ENCODE assay signal across 13 cellular contexts in genomic region chr12:10672231-10672868, GRCh38. TPM values are rescaled to one million over a fixed set of nuclear protein-coding genes. Genes with fewer than 3 reads are reported as not detected.
A peak's percentile ranks its signal among the peaks of the same experiment; 100 is the strongest.
DNase-seq lines count a peak whose midpoint lies in the region; ATAC-seq and TF ChIP-seq lines count a peak whose summit lies in the region.
"Had no signal": no experiment of that assay in that cellular context is flagged by ENCODE, and none has a peak within 500 bp of the region (broad histone marks: within the 10 kb centered on the region; RNA-seq: fewer than 3 reads in every experiment).

No MANE protein-coding gene starts in this region.

- H3K27ac Mint-ChIP-seq in HFFc6 = no peak overlapping the region
- H3K27ac Mint-ChIP-seq in activated CD4-positive, alpha-beta memory T cell treated with anti-CD3 and anti-CD28 coated beads, Interleukin-2, amount 10 ng/mL, durations not matched to agents 7 days and 5 days = peak overlapping the region; percentile 28

- CTCF ChIA-PET in activated CD4-positive, alpha-beta memory T cell treated with anti-CD3 and anti-CD28 coated beads, Interleukin-2, amount 10 ng/mL, durations not matched to agents 7 days and 5 days (lab: Charles Lee) = no interaction called here

- H3K36me3 Mint-ChIP-seq in HFFc6 (ENCODE audit: low read depth) = no peaks in the 10 kb centered on the region; the same call in 1 of the 2 replicates
- H3K36me3 Mint-ChIP-seq in activated CD4-positive, alpha-beta memory T cell treated with anti-CD3 and anti-CD28 coated beads, Interleukin-2, amount 10 ng/mL, durations not matched to agents 7 days and 5 days (ENCODE audit: low read depth) = peaks cover 3% of the 10 kb centered on the region

- H2AFZ ChIP-seq in ACC112 (ENCODE audit: low read length, unreplicated experiment) = no peak overlapping the region

- H3K4me3 ChIP-seq in ACC112 (ENCODE audit: low read depth, low read length) = peak overlapping the region; percentile 92; the same call in 1 of the 2 replicates
- H3K4me3 ChIP-seq: coronary artery had no signal

- POLR2A ChIA-PET in activated CD4-positive, alpha-beta memory T cell treated with anti-CD3 and anti-CD28 coated beads, Interleukin-2, amount 10 ng/mL, durations not matched to agents 7 days and 5 days (lab: Charles Lee) = interaction anchor here (1.0 kb wide), 1 partner anchor 45 kb away, joined by 3 read pairs; no protein-coding TSS in a partner anchor

- H3K9me3 Mint-ChIP-seq in HFFc6 = no peaks in the 10 kb centered on the region
- no peaks in the 10 kb centered on the region for H3K9me3 Mint-ChIP-seq in activated CD4-positive, alpha-beta memory T cell treated with anti-CD3 and anti-CD28 coated beads, Interleukin-2, amount 10 ng/mL, durations not matched to agents 7 days and 5 days

- no peak for DNase-seq in HFFc6
- peak; percentile 19 for DNase-seq in activated CD4-positive, alpha-beta memory T cell treated with anti-CD3 and anti-CD28 coated beads, Interleukin-2, amount 10 ng/mL, durations not matched to agents 7 days and 5 days
- DNase-seq in DMS79 treated with DMSO at 0.1 percent for 48 hours (lab: John Stamatoyannopoulos, UW) = no peak
- DNase-seq in A172 (ENCODE audit: low spot score) = no peak
- no peak for DNase-seq in NCI-H2227 (lab: John Stamatoyannopoulos, UW; ENCODE audit: unreplicated experiment)
- DNase-seq: C1 segment of cervical spinal cord; left lung; ovary; stimulated activated CD4-positive, alpha-beta T cell treated with anti-CD3 and anti-CD28 coated beads, Interleukin-2, amount 100 ng/mL, for 24 hours had no signal

- H3K36me3 ChIP-seq in ACC112 (ENCODE audit: insufficient read depth, low read length) = no peaks in the 10 kb centered on the region
- H3K36me3 ChIP-seq: left lung, ovary had no signal

- H3K27me3 Mint-ChIP-seq in HFFc6 (ENCODE audit: insufficient read depth) = no peaks in the 10 kb centered on the region
- H3K27me3 Mint-ChIP-seq in activated CD4-positive, alpha-beta memory T cell treated with anti-CD3 and anti-CD28 coated beads, Interleukin-2, amount 10 ng/mL, durations not matched to agents 7 days and 5 days = peaks cover 69% of the 10 kb centered on the region

- H3K4me3 Mint-ChIP-seq in HFFc6 = peak overlapping the region; percentile 64
- H3K4me3 Mint-ChIP-seq in activated CD4-positive, alpha-beta memory T cell treated with anti-CD3 and anti-CD28 coated beads, Interleukin-2, amount 10 ng/mL, durations not matched to agents 7 days and 5 days = peak overlapping the region; percentile 39

- no peaks in the 10 kb centered on the region for H3K27me3 ChIP-seq in ACC112 (ENCODE audit: insufficient read depth, low read length)
- H3K27me3 ChIP-seq: ovary had no signal

- H3K4me1 Mint-ChIP-seq in HFFc6 (ENCODE audit: low read depth) = peaks cover 70% of the 10 kb centered on the region
- peaks cover 56% of the 10 kb centered on the region for H3K4me1 Mint-ChIP-seq in activated CD4-positive, alpha-beta memory T cell treated with anti-CD3 and anti-CD28 coated beads, Interleukin-2, amount 10 ng/mL, durations not matched to agents 7 days and 5 days

- no peak overlapping the region for H3K27ac ChIP-seq in ACC112 (ENCODE audit: low read depth, low read length)
- H3K27ac ChIP-seq: coronary artery, left lung, ovary had no signal

- TF ChIP-seq CTCF in HFFc6 (IDR thresholded peaks at IDR 0.05) = no peak

- peaks cover 9% of the 10 kb centered on the region for H3K4me1 ChIP-seq in ACC112 (ENCODE audit: control insufficient read depth, insufficient read depth, low read length, unreplicated experiment)

- peak; percentile 28 for ATAC-seq in esophagus mucosa
- no peak for ATAC-seq in HG03280 (IDR thresholded peaks at IDR 0.05; ENCODE audit: unreplicated experiment)
- ATAC-seq: left lung had no signal

- no peaks in the 10 kb centered on the region for H3K79me2 ChIP-seq in ACC112 (ENCODE audit: control insufficient read depth, insufficient read depth, low read length, unreplicated experiment)

RNA-seq across cellular contexts. Expression of gene STYK1, which starts 1.5 kb away (rescaled TPM):
- 1 to 10 TPM; 1.1 to 3.0 (median 1.8) TPM for total RNA-seq in HFFc6 (2021; fragmentation: NEBNext Ultra II Directional; extraction: Animal tissue kit (Norgen Biotek cat#: 25700))
- total RNA-seq in activated CD4-positive, alpha-beta memory T cell treated with anti-CD3 and anti-CD28 coated beads, Interleukin-2, amount 10 ng/mL, durations not matched to agents 7 days and 5 days = under 1 TPM; 0.60 to 0.71 TPM
- 5.7 TPM for total RNA-seq in esophagus mucosa
- 0.12 and 9.9 TPM in 2 replicates for total RNA-seq in A172 (2014; rRNA removed; shearing (Covaris generic))

RNA-seq across cellular contexts. Expression of gene YBX3, which starts 50.8 kb away (rescaled TPM):
- total RNA-seq in HFFc6 (2021; fragmentation: NEBNext Ultra II Directional; extraction: Animal tissue kit (Norgen Biotek cat#: 25700)) = 100 to 1,000 TPM; 202 to 251 (median 218) TPM
- 10 to 100 TPM; 38.4 to 46.4 TPM for total RNA-seq in activated CD4-positive, alpha-beta memory T cell treated with anti-CD3 and anti-CD28 coated beads, Interleukin-2, amount 10 ng/mL, durations not matched to agents 7 days and 5 days
- 394 TPM for total RNA-seq in esophagus mucosa
- 28.7 and 33.7 TPM in 2 replicates for total RNA-seq in A172 (2014; rRNA removed; shearing (Covaris generic))

RNA-seq across cellular contexts. Expression of gene MAGOHB, which starts 58.9 kb away (rescaled TPM):
- 10 to 100 TPM; 40.7 to 50.7 (median 47.4) TPM for total RNA-seq in HFFc6 (2021; fragmentation: NEBNext Ultra II Directional; extraction: Animal tissue kit (Norgen Biotek cat#: 25700))
- total RNA-seq in activated CD4-positive, alpha-beta memory T cell treated with anti-CD3 and anti-CD28 coated beads, Interleukin-2, amount 10 ng/mL, durations not matched to agents 7 days and 5 days = 10 to 100 TPM; 38.4 to 39.0 TPM
- 16.7 TPM for total RNA-seq in esophagus mucosa
- 28.6 and 35.9 TPM in 2 replicates for total RNA-seq in A172 (2014; rRNA removed; shearing (Covaris generic))
